In the genomic region with DNA sequence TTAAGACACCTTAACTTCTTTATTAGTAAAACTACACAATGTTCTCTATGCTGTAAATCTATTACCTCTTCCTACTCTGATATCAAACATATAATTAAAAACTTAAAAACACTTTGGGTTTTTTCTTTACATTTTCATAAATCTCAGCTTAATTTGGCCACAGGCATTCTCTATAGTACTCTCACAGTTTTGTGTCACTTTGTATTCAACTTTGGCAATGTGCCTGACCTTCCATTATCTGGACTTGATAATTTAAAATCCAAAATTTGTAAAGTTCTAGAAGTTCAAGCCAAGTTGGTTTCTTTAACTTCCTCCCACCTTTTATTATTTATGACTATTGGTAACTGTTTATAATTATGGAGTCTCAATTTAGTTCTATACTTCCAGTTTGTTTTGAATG, we compare ENCODE assay signal across 14 cellular contexts.
"Had no signal": no experiment of that assay in that cellular context is flagged by ENCODE, and none has a peak within 500 bp of the region (broad histone marks: within the 10 kb centered on the region; RNA-seq: fewer than 3 reads in every experiment).

No MANE protein-coding gene starts in this region.

- H3K27ac Mint-ChIP-seq: nephron progenitor cell, WTC11 had no signal

- H3K4me3 Mint-ChIP-seq: activated naive CD4-positive, alpha-beta T cell treated with anti-CD3 and anti-CD28 coated beads for 36 hours; central memory CD8-positive, alpha-beta T cell; nephron progenitor cell; WTC11 had no signal

- H3K36me3 ChIP-seq: prostate gland, stomach, upper lobe of right lung had no signal

- H3K27me3 Mint-ChIP-seq: central memory CD8-positive, alpha-beta T cell had no signal

- H3K36me3 Mint-ChIP-seq: WTC11 had no signal

- H3K27me3 ChIP-seq: esophagus muscularis mucosa, right lobe of liver, stomach, testis, upper lobe of right lung had no signal

- DNase-seq: activated CD4-positive, alpha-beta T cell treated with anti-CD3 and anti-CD28 coated beads for 48 hours; activated CD8-positive, alpha-beta memory T cell treated with anti-CD3 and anti-CD28 coated beads for 24 hours; activated naive CD4-positive, alpha-beta T cell treated with anti-CD3 and anti-CD28 coated beads for 36 hours; kidney glomerular epithelial cell; nephron progenitor cell; right lobe of liver; stomach; testis; upper lobe of right lung had no signal

- H3K9me3 ChIP-seq: esophagus muscularis mucosa, prostate gland, right lobe of liver, stomach, testis, upper lobe of right lung had no signal

- H3K27ac ChIP-seq: coronary artery, esophagus muscularis mucosa, prostate gland, right lobe of liver, stomach, testis, upper lobe of right lung had no signal

- H3K4me3 ChIP-seq: coronary artery, esophagus muscularis mucosa, prostate gland, right lobe of liver, stomach, testis, upper lobe of right lung had no signal

- H3K9me3 Mint-ChIP-seq: activated naive CD4-positive, alpha-beta T cell treated with anti-CD3 and anti-CD28 coated beads for 36 hours; central memory CD8-positive, alpha-beta T cell; nephron progenitor cell; WTC11 had no signal

- ATAC-seq: right lobe of liver, upper lobe of right lung, WTC11 had no signal

- H3K4me1 ChIP-seq: prostate gland, right lobe of liver had no signal
